In the genomic region with DNA sequence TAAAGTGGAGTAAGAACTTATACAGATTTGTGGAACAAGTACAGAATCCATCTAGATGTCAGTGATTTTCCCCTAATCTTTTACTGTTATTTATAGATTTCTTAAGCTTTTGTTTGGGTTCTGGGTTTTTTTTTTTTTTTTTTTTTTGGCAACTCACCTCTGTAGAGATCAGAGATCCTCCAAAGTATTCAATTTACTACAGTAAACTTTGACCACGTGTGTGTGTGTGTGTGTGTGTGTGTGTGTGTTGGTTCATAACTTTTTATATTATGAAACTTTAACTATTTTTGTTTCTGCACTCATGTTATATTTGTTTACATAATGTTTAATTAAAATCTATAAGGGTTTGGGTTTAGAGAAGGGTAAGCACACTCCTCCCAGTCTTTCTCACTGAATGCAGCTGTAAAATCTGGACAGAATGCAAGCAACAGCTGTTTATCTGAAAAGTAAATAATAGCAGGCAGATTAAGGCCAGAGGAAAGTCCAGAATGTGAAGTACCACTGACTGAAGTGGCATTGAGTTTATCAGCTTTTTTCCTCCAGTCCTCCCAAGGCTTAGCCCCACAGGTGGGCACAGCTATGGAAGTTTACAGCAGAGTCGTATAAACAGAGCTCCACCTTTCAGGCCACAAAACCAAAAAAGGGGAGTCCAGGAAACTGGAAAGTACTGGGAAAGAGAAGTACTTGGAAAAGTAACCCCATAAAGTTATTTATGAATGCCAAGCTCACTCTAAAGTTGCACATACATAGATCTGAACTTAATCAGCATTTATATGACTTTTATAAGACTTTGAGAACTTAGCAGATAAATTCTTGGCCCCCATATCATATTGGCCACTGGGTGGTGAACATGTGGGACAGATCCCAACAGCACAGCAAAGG, we compare ENCODE assay signal across 1 cellular context.
A peak's percentile ranks its signal among the peaks of the same experiment; 100 is the strongest.
TF ChIP-seq lines count a peak whose summit lies in the region.

No MANE protein-coding gene starts in this region.

TF ChIP-seq in K562, 482 proteins besides CTCF, POLR2A, EP300 and RAD21 (continued from another document and continues in another):
- TF ChIP-seq, protein P1, sequence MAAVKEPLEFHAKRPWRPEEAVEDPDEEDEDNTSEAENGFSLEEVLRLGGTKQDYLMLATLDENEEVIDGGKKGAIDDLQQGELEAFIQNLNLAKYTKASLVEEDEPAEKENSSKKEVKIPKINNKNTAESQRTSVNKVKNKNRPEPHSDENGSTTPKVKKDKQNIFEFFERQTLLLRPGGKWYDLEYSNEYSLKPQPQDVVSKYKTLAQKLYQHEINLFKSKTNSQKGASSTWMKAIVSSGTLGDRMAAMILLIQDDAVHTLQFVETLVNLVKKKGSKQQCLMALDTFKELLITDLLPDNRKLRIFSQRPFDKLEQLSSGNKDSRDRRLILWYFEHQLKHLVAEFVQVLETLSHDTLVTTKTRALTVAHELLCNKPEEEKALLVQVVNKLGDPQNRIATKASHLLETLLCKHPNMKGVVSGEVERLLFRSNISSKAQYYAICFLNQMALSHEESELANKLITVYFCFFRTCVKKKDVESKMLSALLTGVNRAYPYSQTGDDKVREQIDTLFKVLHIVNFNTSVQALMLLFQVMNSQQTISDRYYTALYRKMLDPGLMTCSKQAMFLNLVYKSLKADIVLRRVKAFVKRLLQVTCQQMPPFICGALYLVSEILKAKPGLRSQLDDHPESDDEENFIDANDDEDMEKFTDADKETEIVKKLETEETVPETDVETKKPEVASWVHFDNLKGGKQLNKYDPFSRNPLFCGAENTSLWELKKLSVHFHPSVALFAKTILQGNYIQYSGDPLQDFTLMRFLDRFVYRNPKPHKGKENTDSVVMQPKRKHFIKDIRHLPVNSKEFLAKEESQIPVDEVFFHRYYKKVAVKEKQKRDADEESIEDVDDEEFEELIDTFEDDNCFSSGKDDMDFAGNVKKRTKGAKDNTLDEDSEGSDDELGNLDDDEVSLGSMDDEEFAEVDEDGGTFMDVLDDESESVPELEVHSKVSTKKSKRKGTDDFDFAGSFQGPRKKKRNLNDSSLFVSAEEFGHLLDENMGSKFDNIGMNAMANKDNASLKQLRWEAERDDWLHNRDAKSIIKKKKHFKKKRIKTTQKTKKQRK (IDR thresholded peaks at IDR 0.05; ENCODE audit: borderline replicate concordance, low read depth, low read length), result no peak
- TF ChIP-seq ZNF778 (CRISPR knock-in tag; IDR thresholded peaks at IDR 0.05), result no peak
- peak; percentile 40; the same call in 1 of the 2 replicates for TF ChIP-seq SMARCE1 (IDR thresholded peaks at IDR 0.05)
- TF ChIP-seq SREBF2 (CRISPR knock-in tag; IDR thresholded peaks at IDR 0.05), result no peak
- no peak for TF ChIP-seq HOXB6 (CRISPR knock-in tag; IDR thresholded peaks at IDR 0.05; ENCODE audit: borderline replicate concordance)
- no peak for TF ChIP-seq HNRNPH1 (optimal IDR thresholded peaks at IDR 0.05; ENCODE audit: low read depth, low read length)
- TF ChIP-seq ETS2 (tag; IDR thresholded peaks at IDR 0.05; ENCODE audit: borderline replicate concordance, poor library complexity, severe bottlenecking), result no peak
- no peak for TF ChIP-seq MEF2D (tag; conservative IDR thresholded peaks at IDR 0.05; ENCODE audit: low read depth)
- TF ChIP-seq, protein P2, sequence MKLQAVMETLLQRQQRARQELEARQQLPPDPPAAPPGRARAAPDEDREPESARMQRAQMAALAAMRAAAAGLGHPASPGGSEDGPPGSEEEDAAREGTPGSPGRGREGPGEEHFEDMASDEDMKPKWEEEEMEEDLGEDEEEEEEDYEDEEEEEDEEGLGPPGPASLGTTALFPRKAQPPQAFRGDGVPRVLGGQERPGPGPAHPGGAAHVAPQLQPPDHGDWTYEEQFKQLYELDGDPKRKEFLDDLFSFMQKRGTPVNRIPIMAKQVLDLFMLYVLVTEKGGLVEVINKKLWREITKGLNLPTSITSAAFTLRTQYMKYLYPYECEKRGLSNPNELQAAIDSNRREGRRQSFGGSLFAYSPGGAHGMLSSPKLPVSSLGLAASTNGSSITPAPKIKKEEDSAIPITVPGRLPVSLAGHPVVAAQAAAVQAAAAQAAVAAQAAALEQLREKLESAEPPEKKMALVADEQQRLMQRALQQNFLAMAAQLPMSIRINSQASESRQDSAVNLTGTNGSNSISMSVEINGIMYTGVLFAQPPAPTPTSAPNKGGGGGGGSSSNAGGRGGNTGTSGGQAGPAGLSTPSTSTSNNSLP (IDR thresholded peaks at IDR 0.05; ENCODE audit: borderline replicate concordance, low read depth, low read length), result no peak
- TF ChIP-seq CBFA2T2 (conservative IDR thresholded peaks at IDR 0.05), result peak; percentile 41; the same call in 1 of the 2 replicates
- TF ChIP-seq, protein P3, sequence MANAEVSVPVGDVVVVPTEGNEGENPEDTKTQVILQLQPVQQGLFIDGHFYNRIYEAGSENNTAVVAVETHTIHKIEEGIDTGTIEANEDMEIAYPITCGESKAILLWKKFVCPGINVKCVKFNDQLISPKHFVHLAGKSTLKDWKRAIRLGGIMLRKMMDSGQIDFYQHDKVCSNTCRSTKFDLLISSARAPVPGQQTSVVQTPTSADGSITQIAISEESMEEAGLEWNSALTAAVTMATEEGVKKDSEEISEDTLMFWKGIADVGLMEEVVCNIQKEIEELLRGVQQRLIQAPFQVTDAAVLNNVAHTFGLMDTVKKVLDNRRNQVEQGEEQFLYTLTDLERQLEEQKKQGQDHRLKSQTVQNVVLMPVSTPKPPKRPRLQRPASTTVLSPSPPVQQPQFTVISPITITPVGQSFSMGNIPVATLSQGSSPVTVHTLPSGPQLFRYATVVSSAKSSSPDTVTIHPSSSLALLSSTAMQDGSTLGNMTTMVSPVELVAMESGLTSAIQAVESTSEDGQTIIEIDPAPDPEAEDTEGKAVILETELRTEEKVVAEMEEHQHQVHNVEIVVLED (CRISPR knock-in tag; IDR thresholded peaks at IDR 0.05), result no peak
- TF ChIP-seq U2AF1 (optimal IDR thresholded peaks at IDR 0.05; ENCODE audit: low read depth, low read length), result no peak
- TF ChIP-seq, protein P4, sequence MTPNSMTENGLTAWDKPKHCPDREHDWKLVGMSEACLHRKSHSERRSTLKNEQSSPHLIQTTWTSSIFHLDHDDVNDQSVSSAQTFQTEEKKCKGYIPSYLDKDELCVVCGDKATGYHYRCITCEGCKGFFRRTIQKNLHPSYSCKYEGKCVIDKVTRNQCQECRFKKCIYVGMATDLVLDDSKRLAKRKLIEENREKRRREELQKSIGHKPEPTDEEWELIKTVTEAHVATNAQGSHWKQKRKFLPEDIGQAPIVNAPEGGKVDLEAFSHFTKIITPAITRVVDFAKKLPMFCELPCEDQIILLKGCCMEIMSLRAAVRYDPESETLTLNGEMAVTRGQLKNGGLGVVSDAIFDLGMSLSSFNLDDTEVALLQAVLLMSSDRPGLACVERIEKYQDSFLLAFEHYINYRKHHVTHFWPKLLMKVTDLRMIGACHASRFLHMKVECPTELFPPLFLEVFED (CRISPR knock-in tag; conservative IDR thresholded peaks at IDR 0.05), result no peak
- no peak for TF ChIP-seq FOXK1 (CRISPR knock-in tag; IDR thresholded peaks at IDR 0.05; ENCODE audit: borderline replicate concordance)
- TF ChIP-seq BHLHE40 (IDR thresholded peaks at IDR 0.05; ENCODE audit: low read length), result no peak
- no peak for TF ChIP-seq TAF9B (IDR thresholded peaks at IDR 0.05; ENCODE audit: partially characterized antibody)
- TF ChIP-seq, protein P5, sequence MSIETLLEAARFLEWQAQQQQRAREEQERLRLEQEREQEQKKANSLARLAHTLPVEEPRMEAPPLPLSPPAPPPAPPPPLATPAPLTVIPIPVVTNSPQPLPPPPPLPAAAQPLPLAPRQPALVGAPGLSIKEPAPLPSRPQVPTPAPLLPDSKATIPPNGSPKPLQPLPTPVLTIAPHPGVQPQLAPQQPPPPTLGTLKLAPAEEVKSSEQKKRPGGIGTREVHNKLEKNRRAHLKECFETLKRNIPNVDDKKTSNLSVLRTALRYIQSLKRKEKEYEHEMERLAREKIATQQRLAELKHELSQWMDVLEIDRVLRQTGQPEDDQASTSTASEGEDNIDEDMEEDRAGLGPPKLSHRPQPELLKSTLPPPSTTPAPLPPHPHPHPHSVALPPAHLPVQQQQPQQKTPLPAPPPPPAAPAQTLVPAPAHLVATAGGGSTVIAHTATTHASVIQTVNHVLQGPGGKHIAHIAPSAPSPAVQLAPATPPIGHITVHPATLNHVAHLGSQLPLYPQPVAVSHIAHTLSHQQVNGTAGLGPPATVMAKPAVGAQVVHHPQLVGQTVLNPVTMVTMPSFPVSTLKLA (conservative IDR thresholded peaks at IDR 0.05), result 0 out of 4 replicates have a peak, but pooled peaks of 1 of the 2 experiments have one; percentile 21
- TF ChIP-seq, protein P6, sequence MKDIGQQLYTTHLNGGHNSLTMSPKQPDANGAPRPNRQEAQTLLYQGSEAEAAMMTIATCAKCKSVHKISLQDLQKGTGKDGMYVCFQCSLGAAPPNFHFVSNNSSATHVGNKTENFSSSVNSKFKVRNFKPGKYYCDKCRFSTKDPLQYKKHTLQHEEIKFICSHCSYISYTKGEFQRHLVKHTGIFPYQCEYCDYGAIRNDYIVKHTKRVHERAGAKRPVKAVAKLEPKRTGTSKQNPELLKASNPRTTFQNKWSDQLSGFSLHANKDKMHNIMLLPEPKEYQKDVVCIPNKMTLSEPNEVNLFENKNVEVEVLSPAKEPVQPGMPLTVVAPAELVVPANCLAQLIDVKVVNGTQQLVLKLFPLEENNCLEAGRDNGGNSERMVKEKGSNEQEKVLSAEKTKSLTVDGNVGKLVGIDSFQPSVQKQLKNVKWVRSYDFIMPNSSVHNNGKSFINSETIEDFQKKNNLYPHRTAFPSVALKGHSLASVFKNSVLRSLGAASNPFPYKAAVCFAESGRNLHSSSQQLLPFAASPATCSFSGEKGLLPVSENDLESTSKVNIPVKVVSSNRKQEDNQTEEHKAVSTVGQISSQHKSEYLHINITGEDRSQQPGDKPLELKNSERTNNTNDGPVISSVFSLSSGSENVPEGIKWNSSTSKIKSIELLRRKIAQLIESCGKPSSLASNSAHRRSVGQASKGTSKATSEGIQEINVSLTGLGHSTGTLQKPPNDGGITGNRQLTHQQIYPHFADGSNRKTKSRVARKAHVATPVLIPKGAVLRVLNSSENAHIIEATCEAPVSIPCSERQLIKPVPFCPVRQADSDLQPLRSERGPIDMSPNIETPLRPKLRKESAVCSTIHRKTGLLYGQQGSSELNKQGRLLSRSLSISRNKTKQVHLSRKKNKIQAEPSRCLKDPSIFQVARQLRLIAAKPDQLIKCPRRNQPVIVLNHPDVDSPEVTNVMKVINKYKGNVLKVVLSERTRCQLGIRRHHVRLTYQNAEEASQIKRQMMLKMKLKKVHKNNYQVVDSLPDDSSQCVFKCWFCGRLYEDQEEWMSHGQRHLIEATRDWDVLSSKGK (CRISPR knock-in tag; IDR thresholded peaks at IDR 0.05), result no peak
- no peak for TF ChIP-seq COPS2 (conservative IDR thresholded peaks at IDR 0.05)
- TF ChIP-seq CHD1 (IDR thresholded peaks at IDR 0.05; ENCODE audit: low read length), result no peak
- TF ChIP-seq, protein P7, sequence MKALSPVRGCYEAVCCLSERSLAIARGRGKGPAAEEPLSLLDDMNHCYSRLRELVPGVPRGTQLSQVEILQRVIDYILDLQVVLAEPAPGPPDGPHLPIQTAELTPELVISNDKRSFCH (CRISPR knock-in tag; IDR thresholded peaks at IDR 0.05), result no peak
- TF ChIP-seq, protein P7 (tag; IDR thresholded peaks at IDR 0.05), result no peak
- TF ChIP-seq ZKSCAN1 (IDR thresholded peaks at IDR 0.05; ENCODE audit: low read depth, low read length), result no peak
- TF ChIP-seq ZNF316 (IDR thresholded peaks at IDR 0.05), result no peak
- TF ChIP-seq MAZ (CRISPR knock-in tag; conservative IDR thresholded peaks at IDR 0.05 in 1 of 2, IDR thresholded peaks at IDR 0.05 in 1 of 2), result no peak
- TF ChIP-seq ZNF197 (CRISPR knock-in tag; IDR thresholded peaks at IDR 0.05; ENCODE audit: low read depth), result no peak
- TF ChIP-seq KLF6 (CRISPR knock-in tag; IDR thresholded peaks at IDR 0.05; ENCODE audit: borderline replicate concordance), result no peak
- TF ChIP-seq, protein P8, sequence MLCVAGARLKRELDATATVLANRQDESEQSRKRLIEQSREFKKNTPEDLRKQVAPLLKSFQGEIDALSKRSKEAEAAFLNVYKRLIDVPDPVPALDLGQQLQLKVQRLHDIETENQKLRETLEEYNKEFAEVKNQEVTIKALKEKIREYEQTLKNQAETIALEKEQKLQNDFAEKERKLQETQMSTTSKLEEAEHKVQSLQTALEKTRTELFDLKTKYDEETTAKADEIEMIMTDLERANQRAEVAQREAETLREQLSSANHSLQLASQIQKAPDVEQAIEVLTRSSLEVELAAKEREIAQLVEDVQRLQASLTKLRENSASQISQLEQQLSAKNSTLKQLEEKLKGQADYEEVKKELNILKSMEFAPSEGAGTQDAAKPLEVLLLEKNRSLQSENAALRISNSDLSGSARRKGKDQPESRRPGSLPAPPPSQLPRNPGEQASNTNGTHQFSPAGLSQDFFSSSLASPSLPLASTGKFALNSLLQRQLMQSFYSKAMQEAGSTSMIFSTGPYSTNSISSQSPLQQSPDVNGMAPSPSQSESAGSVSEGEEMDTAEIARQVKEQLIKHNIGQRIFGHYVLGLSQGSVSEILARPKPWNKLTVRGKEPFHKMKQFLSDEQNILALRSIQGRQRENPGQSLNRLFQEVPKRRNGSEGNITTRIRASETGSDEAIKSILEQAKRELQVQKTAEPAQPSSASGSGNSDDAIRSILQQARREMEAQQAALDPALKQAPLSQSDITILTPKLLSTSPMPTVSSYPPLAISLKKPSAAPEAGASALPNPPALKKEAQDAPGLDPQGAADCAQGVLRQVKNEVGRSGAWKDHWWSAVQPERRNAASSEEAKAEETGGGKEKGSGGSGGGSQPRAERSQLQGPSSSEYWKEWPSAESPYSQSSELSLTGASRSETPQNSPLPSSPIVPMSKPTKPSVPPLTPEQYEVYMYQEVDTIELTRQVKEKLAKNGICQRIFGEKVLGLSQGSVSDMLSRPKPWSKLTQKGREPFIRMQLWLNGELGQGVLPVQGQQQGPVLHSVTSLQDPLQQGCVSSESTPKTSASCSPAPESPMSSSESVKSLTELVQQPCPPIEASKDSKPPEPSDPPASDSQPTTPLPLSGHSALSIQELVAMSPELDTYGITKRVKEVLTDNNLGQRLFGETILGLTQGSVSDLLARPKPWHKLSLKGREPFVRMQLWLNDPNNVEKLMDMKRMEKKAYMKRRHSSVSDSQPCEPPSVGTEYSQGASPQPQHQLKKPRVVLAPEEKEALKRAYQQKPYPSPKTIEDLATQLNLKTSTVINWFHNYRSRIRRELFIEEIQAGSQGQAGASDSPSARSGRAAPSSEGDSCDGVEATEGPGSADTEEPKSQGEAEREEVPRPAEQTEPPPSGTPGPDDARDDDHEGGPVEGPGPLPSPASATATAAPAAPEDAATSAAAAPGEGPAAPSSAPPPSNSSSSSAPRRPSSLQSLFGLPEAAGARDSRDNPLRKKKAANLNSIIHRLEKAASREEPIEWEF (CRISPR knock-in tag; IDR thresholded peaks at IDR 0.05), result no peak
- no peak for TF ChIP-seq TOE1 (IDR thresholded peaks at IDR 0.05; ENCODE audit: borderline replicate concordance)
- no peak for TF ChIP-seq TOE1 (CRISPR knock-in tag; IDR thresholded peaks at IDR 0.05; ENCODE audit: borderline replicate concordance, low read depth)
- TF ChIP-seq FIP1L1 (IDR thresholded peaks at IDR 0.05; ENCODE audit: low read depth, low read length, poor library complexity, severe bottlenecking), result no peak
- no peak for TF ChIP-seq ZFP30 (CRISPR knock-in tag; IDR thresholded peaks at IDR 0.05; ENCODE audit: borderline replicate concordance)
- no peak for TF ChIP-seq SRF (CRISPR knock-in tag; IDR thresholded peaks at IDR 0.05)
- TF ChIP-seq HNRNPLL (IDR thresholded peaks at IDR 0.05; ENCODE audit: low read depth, low read length, poor library complexity, severe bottlenecking), result no peak
- no peak for TF ChIP-seq EP400 (IDR thresholded peaks at IDR 0.05)
